10 cellular contexts compared by ENCODE assay signal in the genomic region with DNA sequence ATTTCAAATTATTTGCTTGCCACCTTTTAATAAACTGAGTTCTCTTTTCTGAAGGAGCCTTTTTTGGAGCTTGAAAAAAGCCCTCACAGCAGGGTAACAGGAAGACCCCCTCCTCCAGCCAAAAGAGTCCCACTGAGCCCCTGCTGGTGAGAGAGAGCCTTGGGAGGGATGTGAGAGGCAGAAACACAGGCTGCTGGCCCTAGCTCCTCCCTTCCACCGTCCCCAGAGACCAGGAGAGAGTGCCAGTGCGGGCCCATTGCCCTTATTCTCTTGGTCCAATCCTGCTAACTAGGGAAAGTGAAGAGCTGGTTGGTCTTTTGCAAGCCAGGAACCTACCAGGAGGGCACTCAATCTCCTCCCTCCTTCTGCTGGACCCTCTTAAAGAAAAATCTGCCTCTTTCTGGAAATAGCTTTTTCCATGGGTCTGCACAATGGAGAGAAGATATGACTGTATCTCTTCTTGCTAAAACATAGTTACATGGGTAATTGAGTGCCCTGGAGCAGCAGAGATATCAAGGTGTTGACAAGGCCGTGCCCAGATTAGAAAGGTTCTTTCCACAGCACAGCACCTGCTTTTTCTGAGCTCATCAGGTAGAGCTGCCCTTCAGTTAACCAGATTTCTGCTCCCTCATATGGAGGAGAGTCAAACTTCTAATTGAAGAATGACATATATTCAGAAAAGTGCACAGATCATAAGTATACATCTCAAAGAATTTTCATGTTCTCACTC.
A peak's percentile ranks its signal among the peaks of the same experiment; 100 is the strongest.
DNase-seq lines count a peak whose midpoint lies in the region; ATAC-seq and TF ChIP-seq lines count a peak whose summit lies in the region.
"Had no signal": no experiment of that assay in that cellular context is flagged by ENCODE, and none has a peak within 500 bp of the region (broad histone marks: within the 10 kb centered on the region; RNA-seq: fewer than 3 reads in every experiment).

No MANE protein-coding gene starts in this region.

- H3K4me3 ChIP-seq in DND-41 (ENCODE audit: low read depth in 1 of 2, low read length in 2 of 2) (no peak overlapping the region), KMS-11 (IDR thresholded peaks at IDR 0.05; ENCODE audit: insufficient read depth, low read depth, low read length) (no peak overlapping the region), colonic mucosa (no peak overlapping the region), osteoblast (ENCODE audit: insufficient read depth, low read length) (no peak overlapping the region)

- H3K9me3 ChIP-seq in DND-41 (ENCODE audit: insufficient read depth, low read length, severe bottlenecking) (no peaks in the 10 kb centered on the region), colonic mucosa (no peaks in the 10 kb centered on the region), osteoblast (ENCODE audit: low read depth, low read length) (no peaks in the 10 kb centered on the region)
- H3K9me3 ChIP-seq: psoas muscle had no signal

- H3K9ac ChIP-seq in DND-41 (ENCODE audit: low read depth, low read length) (no peak overlapping the region), KMS-11 (no peak overlapping the region), colonic mucosa (ENCODE audit: low read depth in 2 of 2, low read length in 2 of 2) (no peak overlapping the region)

- peak; percentile 25 for TF ChIP-seq CTCF in DND-41 (IDR thresholded peaks at IDR 0.05; ENCODE audit: borderline replicate concordance, extremely low read depth, low read length, poor library complexity, severe bottlenecking)
- no peak for TF ChIP-seq CTCF in KMS-11 (conservative IDR thresholded peaks at IDR 0.05; ENCODE audit: low read depth, low read length)
- TF ChIP-seq CTCF in colonic mucosa (IDR thresholded peaks at IDR 0.05), result no peak
- no peak for TF ChIP-seq CTCF in osteoblast (IDR thresholded peaks at IDR 0.05; ENCODE audit: extremely low read depth, low read depth, low read length)

- intact Hi-C loops in colonic mucosa (cut with DNase I), result no loop called here

- H4K20me1 ChIP-seq in DND-41 (ENCODE audit: insufficient read depth, low read length) (peaks cover 30% of the 10 kb centered on the region), KMS-11 (ENCODE audit: insufficient read depth) (no peaks in the 10 kb centered on the region), osteoblast (ENCODE audit: insufficient read depth, low read length) (no peaks in the 10 kb centered on the region)

- no peak overlapping the region for H3K4me2 ChIP-seq in DND-41 (ENCODE audit: insufficient read depth, low read length)
- peak overlapping the region; percentile 68 for H3K4me2 ChIP-seq in KMS-11
- no peak overlapping the region for H3K4me2 ChIP-seq in osteoblast (ENCODE audit: insufficient read depth, low read length)

- H2AFZ ChIP-seq in DND-41 (ENCODE audit: low read depth, low read length), result no peak overlapping the region
- H2AFZ ChIP-seq in KMS-11 (ENCODE audit: low read depth), result no peak overlapping the region
- no peak overlapping the region for H2AFZ ChIP-seq in osteoblast (ENCODE audit: low read length)

- ATAC-seq in DND-41 (ENCODE audit: insufficient read depth, low read depth) (peak; percentile 40; the same call in 2 of the 3 replicates), GM21515 (IDR thresholded peaks at IDR 0.05; ENCODE audit: unreplicated experiment) (no peak), HG02571 (IDR thresholded peaks at IDR 0.05; ENCODE audit: unreplicated experiment) (no peak)
- no peak for ATAC-seq in activated CD4-positive, CD25-positive, alpha-beta regulatory T cell treated with anti-CD3 and anti-CD28 coated beads, Interleukin-2, amount 50 U/mL, for 24 hours
- ATAC-seq: psoas muscle had no signal

- peaks cover 27% of the 10 kb centered on the region for H3K36me3 ChIP-seq in DND-41 (ENCODE audit: insufficient read depth, low read length)
- H3K36me3 ChIP-seq in KMS-11 (ENCODE audit: insufficient read depth), result no peaks in the 10 kb centered on the region
- no peaks in the 10 kb centered on the region for H3K36me3 ChIP-seq in colonic mucosa
- H3K36me3 ChIP-seq in osteoblast (ENCODE audit: insufficient read depth, low read length), result no peaks in the 10 kb centered on the region

- H3K27me3 ChIP-seq in DND-41 (ENCODE audit: insufficient read depth, low read length, poor library complexity) (no peaks in the 10 kb centered on the region), KMS-11 (ENCODE audit: insufficient read depth, low read depth) (no peaks in the 10 kb centered on the region), colonic mucosa (no peaks in the 10 kb centered on the region), osteoblast (ENCODE audit: insufficient read depth, low read length) (no peaks in the 10 kb centered on the region)

- H3K4me1 ChIP-seq in DND-41 (ENCODE audit: insufficient read depth, low read length) (peaks cover 38% of the 10 kb centered on the region), KMS-11 (ENCODE audit: low read depth, poor library complexity, severe bottlenecking) (peaks cover 74% of the 10 kb centered on the region), colonic mucosa (peaks cover 12% of the 10 kb centered on the region), osteoblast (ENCODE audit: insufficient read depth, low read length) (peaks cover 25% of the 10 kb centered on the region)

- DNase-seq in DND-41, result peak; percentile 34
- DNase-seq in colonic mucosa, result no peak
- DNase-seq in osteoblast (ENCODE audit: insufficient read length, low spot score, missing footprints), result no peak
- DNase-seq in COLO829 (ENCODE audit: low spot score), result no peak
- DNase-seq: NCI-H510A treated with DMSO at 0.1 percent for 48 hours, psoas muscle had no signal

- H3K27ac ChIP-seq in DND-41 (ENCODE audit: low read length), result peak overlapping the region; percentile 56; the same call in 1 of the 2 replicates
- H3K27ac ChIP-seq in KMS-11, result peak overlapping the region; percentile 91
- peak overlapping the region; percentile 14 for H3K27ac ChIP-seq in colonic mucosa
- H3K27ac ChIP-seq in osteoblast (ENCODE audit: low read depth, low read length), result peak overlapping the region; percentile 14
- H3K27ac ChIP-seq: psoas muscle had no signal

- peaks cover 73% of the 10 kb centered on the region for H3K79me2 ChIP-seq in DND-41 (ENCODE audit: insufficient read depth, low read length)
- peaks cover 31% of the 10 kb centered on the region; the same call in 1 of the 2 replicates for H3K79me2 ChIP-seq in KMS-11 (ENCODE audit: insufficient read depth, low read depth)
- peaks cover 48% of the 10 kb centered on the region for H3K79me2 ChIP-seq in osteoblast (ENCODE audit: insufficient read depth, low read length)

Comparison
In these comparisons a context has a peak if more than half of its experiments do, and no peak if none do; other contexts are left out.
1. H3K27ac ChIP-seq: peak in every context shown above with its lines; median percentile 91 in KMS-11; 56 in DND-41; 14 in colonic mucosa; 14 in osteoblast.